In the genomic region with DNA sequence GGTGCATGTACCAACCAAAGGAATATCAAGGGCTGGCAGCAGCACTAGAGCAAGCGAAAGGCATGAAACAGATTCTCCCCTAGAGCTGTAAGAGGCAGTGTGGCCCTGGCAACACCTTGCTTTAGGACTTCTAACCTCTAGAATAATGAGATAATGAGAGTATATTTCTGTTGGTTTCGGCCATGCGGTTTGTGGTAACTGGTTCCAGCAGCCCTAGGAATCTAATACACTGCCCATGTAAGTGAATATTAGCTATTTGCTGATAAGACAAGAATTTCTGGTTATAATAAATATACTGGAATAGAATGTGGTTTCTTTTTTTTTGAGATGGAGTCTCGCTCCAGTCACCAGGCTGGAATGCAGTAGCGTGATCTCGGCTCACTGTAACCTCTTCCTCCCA, we compare ENCODE assay signal across 13 cellular contexts.
A peak's percentile ranks its signal among the peaks of the same experiment; 100 is the strongest.
DNase-seq lines count a peak whose midpoint lies in the region; ATAC-seq and TF ChIP-seq lines count a peak whose summit lies in the region.
"Had no signal": no experiment of that assay in that cellular context is flagged by ENCODE, and none has a peak within 500 bp of the region (broad histone marks: within the 10 kb centered on the region; RNA-seq: fewer than 3 reads in every experiment).

No MANE protein-coding gene starts in this region.

- no peaks in the 10 kb centered on the region for H3K9me3 Mint-ChIP-seq in Calu3 (ENCODE audit: low read depth, unreplicated experiment)
- no peaks in the 10 kb centered on the region for H3K9me3 Mint-ChIP-seq in chondrocyte (ENCODE audit: low read depth)
- H3K9me3 Mint-ChIP-seq: memory B cell had no signal

- H3K4me1 Mint-ChIP-seq in Calu3 (ENCODE audit: low read depth, unreplicated experiment) (peaks cover 14% of the 10 kb centered on the region), chondrocyte (ENCODE audit: low read depth) (peaks cover 28% of the 10 kb centered on the region)

- peak; percentile 48 for DNase-seq in Calu3
- peak; percentile 87 for DNase-seq in NCI-H226
- DNase-seq in chondrocyte (ENCODE audit: low spot score): no peak
- DNase-seq in non-pigmented ciliary epithelial cell (ENCODE audit: low read depth): peak; percentile 74
- DNase-seq in DMS 273 (lab: John Stamatoyannopoulos, UW; ENCODE audit: unreplicated experiment): no peak
- DNase-seq in globus pallidus (ENCODE audit: low spot score): no peak
- DNase-seq in anterior cingulate cortex (lab: John Stamatoyannopoulos, UW): no peak
- DNase-seq: activated naive CD4-positive, alpha-beta T cell; NCI-H187; NCI-H524 had no signal

- no peak for ATAC-seq in HG03469 (IDR thresholded peaks at IDR 0.05; ENCODE audit: unreplicated experiment)

- intact Hi-C loops in Calu3 (cut with micrococcal nuclease; ENCODE audit: unreplicated experiment): loop anchor here (1.0 kb wide), 1 partner anchor 46 kb away; no protein-coding TSS in a partner anchor

- peak overlapping the region; percentile 18 for H3K4me3 Mint-ChIP-seq in Calu3 (ENCODE audit: low read depth, unreplicated experiment)
- H3K4me3 Mint-ChIP-seq in chondrocyte (ENCODE audit: unreplicated experiment): no peak overlapping the region
- H3K4me3 Mint-ChIP-seq: activated CD8-positive, alpha-beta memory T cell treated with anti-CD3 and anti-CD28 coated beads, Interleukin-2, amount 10 ng/mL, durations not matched to agents 7 days and 5 days; memory B cell had no signal

- H3K27ac Mint-ChIP-seq in Calu3 (ENCODE audit: unreplicated experiment): peak overlapping the region; percentile 90
- H3K27ac Mint-ChIP-seq in chondrocyte (ENCODE audit: unreplicated experiment): peak overlapping the region; percentile 54
- H3K27ac Mint-ChIP-seq: memory B cell had no signal

- CTCF ChIA-PET in Calu3 (lab: Charles Lee): no interaction called here

- H3K36me3 Mint-ChIP-seq in Calu3 (ENCODE audit: insufficient read depth, unreplicated experiment): peaks cover 8% of the 10 kb centered on the region
- H3K36me3 Mint-ChIP-seq in chondrocyte (ENCODE audit: low read depth): peaks cover 1% of the 10 kb centered on the region
- H3K36me3 Mint-ChIP-seq: activated CD8-positive, alpha-beta memory T cell treated with anti-CD3 and anti-CD28 coated beads, Interleukin-2, amount 10 ng/mL, durations not matched to agents 7 days and 5 days had no signal

- no peak for TF ChIP-seq CTCF in Calu3 (IDR thresholded peaks at IDR 0.05; ENCODE audit: unreplicated experiment)
- no peak for TF ChIP-seq CTCF in chondrocyte (IDR thresholded peaks at IDR 0.05)

- no peaks in the 10 kb centered on the region for H3K27me3 Mint-ChIP-seq in Calu3 (ENCODE audit: unreplicated experiment)
- H3K27me3 Mint-ChIP-seq in chondrocyte (ENCODE audit: low read depth): no peaks in the 10 kb centered on the region
- H3K27me3 Mint-ChIP-seq: activated CD8-positive, alpha-beta memory T cell treated with anti-CD3 and anti-CD28 coated beads, Interleukin-2, amount 10 ng/mL, durations not matched to agents 7 days and 5 days; memory B cell had no signal

- BruUV-seq in Calu3 (replicated peaks; lab: Mats Ljungman, UMichigan): no TSS peak

Comparison
In these comparisons a context has a peak if more than half of its experiments do, and no peak if none do; other contexts are left out.
1. DNase-seq: peak in Calu3 (single experiment), NCI-H226 (single experiment) and non-pigmented ciliary epithelial cell (single experiment); none in chondrocyte (single experiment), DMS 273 (single experiment), globus pallidus (single experiment) and anterior cingulate cortex (0 of 58).